ENCODE assay signal across 21 cellular contexts in the genomic region with DNA sequence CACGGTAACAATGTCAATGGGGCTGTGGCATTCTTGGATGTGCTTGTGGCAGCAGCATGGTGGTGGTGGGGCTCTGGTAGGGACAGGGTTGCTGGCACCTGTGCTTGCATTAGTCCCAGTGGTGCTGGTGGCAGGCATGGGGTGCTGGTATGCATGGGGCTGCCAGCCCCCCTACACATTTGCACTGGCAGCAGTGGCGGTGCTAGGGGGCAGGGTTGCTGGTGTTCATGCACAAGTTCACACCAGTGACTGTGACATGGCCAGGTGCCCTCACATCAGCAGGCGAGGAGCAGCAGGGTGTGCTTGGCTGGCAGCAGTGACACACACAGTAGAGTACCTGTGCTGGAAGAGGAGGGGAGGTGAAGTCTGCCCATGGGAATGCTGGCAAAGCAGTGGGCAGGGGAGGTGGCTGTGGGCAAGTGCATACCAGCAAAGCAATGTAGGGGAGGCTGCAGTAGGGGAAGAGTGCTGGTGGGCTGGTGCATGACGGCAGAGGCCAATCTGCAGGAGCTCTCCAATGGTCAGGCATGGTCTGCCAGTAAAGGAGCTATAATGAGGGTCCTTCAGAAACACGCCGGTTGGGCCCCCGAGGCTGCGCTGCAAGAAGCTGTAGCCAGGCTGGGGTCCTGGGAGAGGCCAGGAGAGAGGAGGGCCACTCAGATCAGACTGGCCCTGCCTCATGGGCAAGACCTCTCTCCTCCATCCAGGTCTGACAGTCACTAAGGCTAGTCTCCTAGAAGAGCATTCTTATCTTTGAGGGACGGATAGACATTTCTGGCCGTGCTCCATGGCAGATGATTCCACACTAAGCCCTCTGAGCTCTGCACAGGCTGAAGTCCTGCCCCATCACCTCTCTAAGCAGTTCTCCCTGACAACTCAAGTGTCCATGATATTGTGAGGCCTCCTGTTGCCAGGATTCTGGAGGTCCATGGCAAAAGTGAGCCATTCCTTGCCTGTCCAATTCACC.
"Had no signal": no experiment of that assay in that cellular context is flagged by ENCODE, and none has a peak within 500 bp of the region (broad histone marks: within the 10 kb centered on the region; RNA-seq: fewer than 3 reads in every experiment).

No MANE protein-coding gene starts in this region.

- ATAC-seq: activated CD8-positive, alpha-beta memory T cell treated with anti-CD3 and anti-CD28 coated beads, Interleukin-2, amount 10 ng/mL, durations not matched to agents 7 days and 5 days; gastroesophageal sphincter; heart left ventricle; left lung; natural killer cell; SK-N-SH treated with all-trans-retinoic acid at 6 μM for 48 hours; T-cell had no signal

- FAIRE-seq: astrocyte, bronchial epithelial cell, endothelial cell of umbilical vein had no signal

- H3K9me3 Mint-ChIP-seq: activated CD4-positive, alpha-beta memory T cell treated with anti-CD3 and anti-CD28 coated beads, Interleukin-2, amount 10 ng/mL, durations not matched to agents 7 days and 5 days; activated naive CD4-positive, alpha-beta T cell treated with anti-CD3 and anti-CD28 coated beads, Interleukin-2, amount 50 U/mL, for 24 hours; activated T-helper 2 cell treated with anti-CD3 and anti-CD28 coated beads, Interferon-gamma antibody, Interleukin-2, Interleukin-4, amounts not matched to agents 10 μg/mL and 5 μg/mL and 100 μg/mL, durations not matched to agents 14 hours and 24 hours and 36 hours; dendritic cell treated with granulocyte-macrophage colony-stimulating factor and Interleukin-4, amounts not matched to agents 40 ng/mL and 50 ng/mL, for 4 days had no signal

- H3K27ac Mint-ChIP-seq: activated CD4-positive, alpha-beta memory T cell treated with anti-CD3 and anti-CD28 coated beads, Interleukin-2, amount 10 ng/mL, durations not matched to agents 7 days and 5 days; activated CD8-positive, alpha-beta memory T cell treated with anti-CD3 and anti-CD28 coated beads, Interleukin-2, amount 10 ng/mL, durations not matched to agents 7 days and 5 days; activated naive CD4-positive, alpha-beta T cell treated with anti-CD3 and anti-CD28 coated beads, Interleukin-2, amount 50 U/mL, for 24 hours; activated T-helper 2 cell treated with anti-CD3 and anti-CD28 coated beads, Interferon-gamma antibody, Interleukin-2, Interleukin-4, amounts not matched to agents 10 μg/mL and 5 μg/mL and 100 μg/mL, durations not matched to agents 14 hours and 24 hours and 36 hours; dendritic cell treated with granulocyte-macrophage colony-stimulating factor and Interleukin-4, amounts not matched to agents 40 ng/mL and 50 ng/mL, for 4 days; natural killer cell; T-cell had no signal

- H3K4me1 Mint-ChIP-seq: activated CD4-positive, alpha-beta memory T cell treated with anti-CD3 and anti-CD28 coated beads, Interleukin-2, amount 10 ng/mL, durations not matched to agents 7 days and 5 days; activated CD8-positive, alpha-beta memory T cell treated with anti-CD3 and anti-CD28 coated beads, Interleukin-2, amount 10 ng/mL, durations not matched to agents 7 days and 5 days; activated naive CD4-positive, alpha-beta T cell treated with anti-CD3 and anti-CD28 coated beads, Interleukin-2, amount 50 U/mL, for 24 hours; natural killer cell; T-cell had no signal

- H3K4me1 ChIP-seq: heart left ventricle, testis had no signal

- H3K36me3 Mint-ChIP-seq: activated CD8-positive, alpha-beta memory T cell treated with anti-CD3 and anti-CD28 coated beads, Interleukin-2, amount 10 ng/mL, durations not matched to agents 7 days and 5 days; activated naive CD4-positive, alpha-beta T cell treated with anti-CD3 and anti-CD28 coated beads, Interleukin-2, amount 50 U/mL, for 24 hours; natural killer cell; T-cell had no signal

- DNase-seq: activated CD4-positive, alpha-beta memory T cell treated with anti-CD3 and anti-CD28 coated beads, Interleukin-2, amount 10 ng/mL, durations not matched to agents 7 days and 5 days; activated CD4-positive, alpha-beta T cell treated with anti-CD3 and anti-CD28 coated beads for 48 hours; activated CD4-positive, CD25-positive, alpha-beta regulatory T cell; activated CD8-positive, alpha-beta memory T cell treated with anti-CD3 and anti-CD28 coated beads, Interleukin-2, amount 10 ng/mL, durations not matched to agents 7 days and 5 days; effector memory CD4-positive, alpha-beta T cell; natural killer cell; nucleus accumbens; T-cell; testis had no signal

- H3K4me3 ChIP-seq: esophagus muscularis mucosa, gastroesophageal sphincter, heart left ventricle, left lung, testis, upper lobe of left lung had no signal

- H3K27me3 ChIP-seq: esophagus muscularis mucosa, gastroesophageal sphincter, heart left ventricle, left lung, testis, upper lobe of left lung had no signal

- H3K27ac ChIP-seq: esophagus muscularis mucosa, gastroesophageal sphincter, heart left ventricle, left lung, testis, upper lobe of left lung had no signal

- H3K27me3 Mint-ChIP-seq: activated CD4-positive, alpha-beta memory T cell treated with anti-CD3 and anti-CD28 coated beads, Interleukin-2, amount 10 ng/mL, durations not matched to agents 7 days and 5 days; activated CD8-positive, alpha-beta memory T cell treated with anti-CD3 and anti-CD28 coated beads, Interleukin-2, amount 10 ng/mL, durations not matched to agents 7 days and 5 days; activated naive CD4-positive, alpha-beta T cell treated with anti-CD3 and anti-CD28 coated beads, Interleukin-2, amount 50 U/mL, for 24 hours; dendritic cell treated with granulocyte-macrophage colony-stimulating factor and Interleukin-4, amounts not matched to agents 40 ng/mL and 50 ng/mL, for 4 days; T-cell had no signal

- H3K36me3 ChIP-seq: esophagus muscularis mucosa, gastroesophageal sphincter, heart left ventricle, left lung, upper lobe of left lung had no signal

- H3K9me3 ChIP-seq: esophagus muscularis mucosa, gastroesophageal sphincter, testis, upper lobe of left lung had no signal

- H3K4me3 Mint-ChIP-seq: activated CD4-positive, alpha-beta memory T cell treated with anti-CD3 and anti-CD28 coated beads, Interleukin-2, amount 10 ng/mL, durations not matched to agents 7 days and 5 days; activated CD8-positive, alpha-beta memory T cell treated with anti-CD3 and anti-CD28 coated beads, Interleukin-2, amount 10 ng/mL, durations not matched to agents 7 days and 5 days; activated naive CD4-positive, alpha-beta T cell treated with anti-CD3 and anti-CD28 coated beads, Interleukin-2, amount 50 U/mL, for 24 hours; dendritic cell treated with granulocyte-macrophage colony-stimulating factor and Interleukin-4, amounts not matched to agents 40 ng/mL and 50 ng/mL, for 4 days; natural killer cell; T-cell had no signal
